In the genomic region with DNA sequence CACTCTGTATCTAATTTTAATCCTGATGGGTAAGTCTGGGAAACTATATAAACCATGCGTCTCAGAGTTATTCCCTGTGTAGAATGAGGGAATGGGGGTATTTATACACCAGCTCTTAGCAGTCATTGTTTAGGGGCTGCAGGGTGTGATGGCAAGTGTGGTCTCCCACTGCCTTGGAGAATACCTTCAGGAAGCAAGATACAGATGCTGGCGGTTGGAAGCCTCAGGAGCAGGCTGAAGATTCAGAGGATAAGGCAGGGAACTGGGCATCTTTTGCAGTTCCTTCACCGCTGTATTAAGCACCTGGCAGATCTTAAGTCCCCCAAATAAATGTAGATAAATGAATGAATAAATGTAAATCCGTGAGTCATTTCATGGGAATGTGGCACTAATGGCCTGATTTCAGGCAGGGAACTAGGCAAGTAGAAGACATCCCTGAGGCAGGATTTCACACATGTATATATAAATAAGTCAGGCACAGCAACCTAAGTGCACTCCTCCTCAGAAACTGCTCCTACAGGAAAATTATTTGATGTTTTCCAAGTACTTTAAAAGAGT, we compare ENCODE assay signal across 23 cellular contexts.
"Had no signal": no experiment of that assay in that cellular context is flagged by ENCODE, and none has a peak within 500 bp of the region (broad histone marks: within the 10 kb centered on the region; RNA-seq: fewer than 3 reads in every experiment).

No MANE protein-coding gene starts in this region.

- H3K27me3 Mint-ChIP-seq: activated CD4-positive, alpha-beta T cell treated with anti-CD3 and anti-CD28 coated beads, Interleukin-2, amount 10 ng/mL, durations not matched to agents 7 days and 5 days; activated naive CD4-positive, alpha-beta T cell treated with anti-CD3 and anti-CD28 coated beads, Interleukin-2, amount 50 U/mL, for 24 hours; central memory CD8-positive, alpha-beta T cell; stimulated activated naive CD8-positive, alpha-beta T cell treated with anti-CD3 and anti-CD28 coated beads, Interleukin-15, Interleukin-2, amounts not matched to agents 100 ng/mL and 50 ng/mL, for 24 hours; T-helper 17 cell had no signal

- H3K9me3 ChIP-seq: esophagus muscularis mucosa, gastrocnemius medialis, neutrophil, ovary, prostate gland, right atrium auricular region, tibial artery had no signal

- H3K4me3 Mint-ChIP-seq: activated CD4-positive, alpha-beta T cell treated with anti-CD3 and anti-CD28 coated beads, Interleukin-2, amount 10 ng/mL, durations not matched to agents 7 days and 5 days; activated CD8-positive, alpha-beta T cell treated with anti-CD3 and anti-CD28 coated beads, Interleukin-2, amount 10 ng/mL, durations not matched to agents 7 days and 5 days; activated naive CD4-positive, alpha-beta T cell treated with anti-CD3 and anti-CD28 coated beads, Interleukin-2, amount 50 U/mL, for 24 hours; activated T-helper 1 cell treated with anti-CD3 and anti-CD28 coated beads, Interleukin-12 subunit alpha, Interleukin-12 subunit beta, Interleukin-2, Interleukin-4 antibody, amounts not matched to agents 30 ng/mL and 10 ng/mL and 1 ng/mL, durations not matched to agents 14 hours and 24 hours and 36 hours; central memory CD8-positive, alpha-beta T cell; memory B cell; nephron; stimulated activated naive CD8-positive, alpha-beta T cell treated with anti-CD3 and anti-CD28 coated beads, Interleukin-15, Interleukin-2, amounts not matched to agents 100 ng/mL and 50 ng/mL, for 24 hours; T-helper 17 cell had no signal

- H3K27ac Mint-ChIP-seq: activated CD4-positive, alpha-beta T cell treated with anti-CD3 and anti-CD28 coated beads, Interleukin-2, amount 10 ng/mL, durations not matched to agents 7 days and 5 days; activated CD8-positive, alpha-beta T cell treated with anti-CD3 and anti-CD28 coated beads, Interleukin-2, amount 10 ng/mL, durations not matched to agents 7 days and 5 days; activated naive CD4-positive, alpha-beta T cell treated with anti-CD3 and anti-CD28 coated beads, Interleukin-2, amount 50 U/mL, for 24 hours; activated T-helper 1 cell treated with anti-CD3 and anti-CD28 coated beads, Interleukin-12 subunit alpha, Interleukin-12 subunit beta, Interleukin-2, Interleukin-4 antibody, amounts not matched to agents 30 ng/mL and 10 ng/mL and 1 ng/mL, durations not matched to agents 14 hours and 24 hours and 36 hours; memory B cell; nephron; stimulated activated naive CD8-positive, alpha-beta T cell treated with anti-CD3 and anti-CD28 coated beads, Interleukin-15, Interleukin-2, amounts not matched to agents 100 ng/mL and 50 ng/mL, for 24 hours; T-helper 17 cell had no signal

- H3K36me3 Mint-ChIP-seq: memory B cell had no signal

- DNase-seq: activated CD4-positive, alpha-beta T cell treated with anti-CD3 and anti-CD28 coated beads, Interleukin-2, amount 10 ng/mL, durations not matched to agents 7 days and 5 days; activated CD4-positive, CD25-positive, alpha-beta regulatory T cell treated with anti-CD3 and anti-CD28 coated beads, Interleukin-2, amount 50 U/mL, for 72 hours; activated CD8-positive, alpha-beta T cell treated with anti-CD3 and anti-CD28 coated beads, Interleukin-2, amount 10 ng/mL, durations not matched to agents 7 days and 5 days; activated gamma-delta T cell treated with Interleukin-2 at 50 U/mL for 16 hours; aorta; brain microvascular endothelial cell; effector memory CD4-positive, alpha-beta T cell; gastrocnemius medialis; hippocampal formation; left colon; ovary; T-helper 17 cell; tibial artery had no signal

- H3K27me3 ChIP-seq: brain microvascular endothelial cell, esophagus muscularis mucosa, gastrocnemius medialis, neutrophil, ovary, right atrium auricular region, tibial artery had no signal

- H3K4me1 Mint-ChIP-seq: central memory CD8-positive, alpha-beta T cell; memory B cell had no signal

- H3K27ac ChIP-seq: brain microvascular endothelial cell, esophagus muscularis mucosa, gastrocnemius medialis, neutrophil, ovary, prostate gland, right atrium auricular region, tibial artery had no signal

- H3K36me3 ChIP-seq: brain microvascular endothelial cell, esophagus muscularis mucosa, gastrocnemius medialis, neutrophil, ovary, prostate gland, right atrium auricular region, tibial artery had no signal

- ATAC-seq: activated CD8-positive, alpha-beta T cell treated with anti-CD3 and anti-CD28 coated beads, Interleukin-2, amount 10 ng/mL, durations not matched to agents 7 days and 5 days; gastrocnemius medialis; left colon; T-helper 17 cell had no signal

- H3K4me3 ChIP-seq: esophagus muscularis mucosa, gastrocnemius medialis, ovary, prostate gland, right atrium auricular region, tibial artery had no signal

- H3K4me1 ChIP-seq: esophagus muscularis mucosa, gastrocnemius medialis, prostate gland, right atrium auricular region, tibial artery had no signal
